9 cellular contexts compared by ENCODE assay signal in the genomic region with DNA sequence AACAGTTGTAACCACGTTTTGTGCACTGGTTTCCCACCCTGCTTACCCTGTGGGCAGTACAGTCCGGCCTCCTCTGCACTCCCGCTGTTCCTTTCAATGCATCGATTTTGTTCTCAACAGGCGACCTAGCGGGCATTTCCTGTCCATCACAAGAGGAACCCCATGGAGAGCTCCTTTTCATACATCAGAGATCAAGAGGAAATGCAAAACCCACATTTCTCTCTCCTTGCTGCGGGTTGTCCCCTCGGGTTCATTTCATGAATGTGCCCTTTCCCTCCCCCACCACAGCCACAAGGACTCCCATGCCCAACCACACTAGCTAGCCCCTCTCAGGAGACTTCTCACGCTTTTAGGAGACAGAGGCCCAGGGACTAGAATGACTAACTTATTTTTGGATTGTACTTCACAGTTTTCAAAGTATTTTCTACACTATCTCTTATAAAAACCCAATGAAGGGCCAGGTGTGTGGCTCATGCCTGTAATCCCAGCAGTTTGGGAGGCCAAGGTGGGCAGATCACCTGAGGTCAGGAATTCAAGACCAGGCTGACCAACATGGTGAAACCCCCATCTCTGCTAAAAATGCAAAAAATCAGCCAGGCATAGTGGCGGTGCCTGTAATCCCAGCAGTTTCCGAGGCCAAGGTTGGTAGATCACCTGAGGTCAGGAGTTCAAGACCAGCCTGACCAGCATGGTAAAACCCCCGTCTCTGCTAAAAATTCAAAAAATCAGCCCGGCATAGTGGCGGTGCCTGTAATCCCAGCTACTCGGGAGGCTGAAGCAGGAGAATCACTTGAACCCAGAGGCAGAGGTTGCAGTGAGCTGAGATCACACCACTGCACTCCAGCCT. TPM values are rescaled to one million over a fixed set of nuclear protein-coding genes. Genes with fewer than 3 reads are reported as not detected.
DNase-seq lines count a peak whose midpoint lies in the region; ATAC-seq, FAIRE-seq and TF ChIP-seq lines count a peak whose summit lies in the region.
"Had no signal": no experiment of that assay in that cellular context is flagged by ENCODE, and none has a peak within 500 bp of the region (broad histone marks: within the 10 kb centered on the region; RNA-seq: fewer than 3 reads in every experiment).

No MANE protein-coding gene starts in this region.

- H3K36me3 Mint-ChIP-seq in immature natural killer cell = peaks cover 0 to 5% (median 0%) of the 10 kb centered on the region in 3 donors

- H3K4me1 Mint-ChIP-seq in immature natural killer cell = peaks cover 20 to 29% of the 10 kb centered on the region in 2 donors

- peak overlapping the region in 11 of 59 donors; percentile 2 to 74 (median 14) for H3K27ac ChIP-seq in dorsolateral prefrontal cortex
- H3K27ac ChIP-seq: cardiac muscle cell had no signal

- no peak for TF ChIP-seq CTCF in dorsolateral prefrontal cortex (IDR thresholded peaks at IDR 0.05 in 54 of 56, conservative IDR thresholded peaks at IDR 0.05 in 2 of 56; ENCODE audit: low read depth in 1 of 56, partially characterized antibody in 56 of 56)

- peak overlapping the region; percentile 5 to 39 (median 19) for H3K4me3 Mint-ChIP-seq in immature natural killer cell

- peak overlapping the region in 2 of 6 donors; percentile 20 to 61 for H3K27ac Mint-ChIP-seq in immature natural killer cell

- intact Hi-C loops in dorsolateral prefrontal cortex (cut with DNase I) = no loop called here

- H3K27me3 ChIP-seq in dorsolateral prefrontal cortex = no peaks in the 10 kb centered on the region
- H3K27me3 ChIP-seq: cardiac muscle cell had no signal

- DNase-seq in NCI-H510A (lab: John Stamatoyannopoulos, UW) = peak; percentile 0
- DNase-seq in immature natural killer cell = peak; percentile 8 to 26 (median 15)
- DNase-seq in dorsolateral prefrontal cortex = no peak
- no peak for DNase-seq in RCC 7860 (ENCODE audit: low spot score)
- no peak for DNase-seq in hepatic stellate cell (ENCODE audit: low spot score)
- DNase-seq in AG08396 (ENCODE audit: low spot score) = no peak

- peaks cover 0 to 2% (median 0%) of the 10 kb centered on the region in 6 donors for H3K9me3 Mint-ChIP-seq in immature natural killer cell

- no peak for FAIRE-seq in RCC 7860 (lab: Jason Lieb, UNC)

- H3K4me3 ChIP-seq in dorsolateral prefrontal cortex = no peak overlapping the region
- H3K4me3 ChIP-seq: cardiac muscle cell had no signal

- ATAC-seq in GM18520 (IDR thresholded peaks at IDR 0.05; ENCODE audit: unreplicated experiment) (peak; percentile 45), HG02588 (IDR thresholded peaks at IDR 0.05; ENCODE audit: unreplicated experiment) (peak; percentile 63)

- H3K27me3 Mint-ChIP-seq in immature natural killer cell (ENCODE audit: low read depth in 3 of 3) = peaks cover 12 to 14% (median 13%) of the 10 kb centered on the region in 3 donors

RNA-seq across cellular contexts. Expression of a gene that starts 18.4 kb away (rescaled TPM):
- not detected for polyA plus RNA-seq in immature natural killer cell
- total RNA-seq in dorsolateral prefrontal cortex = 1 to 10 TPM in 93 of 120 experiments, under 1 TPM in 27; 0.29 to 8.7 (median 1.7) TPM

RNA-seq across cellular contexts. Expression of a gene that starts 20.6 kb away (rescaled TPM):
- polyA plus RNA-seq in immature natural killer cell = not detected
- 10 to 100 TPM in 94 of 120 experiments, 1 to 10 TPM in 26; 4.3 to 31.5 (median 14.0) TPM for total RNA-seq in dorsolateral prefrontal cortex

RNA-seq across cellular contexts. Expression of a gene that starts 35.4 kb away (rescaled TPM):
- polyA plus RNA-seq in immature natural killer cell = 10 to 100 TPM; 12.8 to 14.2 (median 13.2) TPM
- 100 to 1,000 TPM; 342 to 812 (median 617) TPM for total RNA-seq in dorsolateral prefrontal cortex

RNA-seq across cellular contexts. Expression of a gene that starts 54.2 kb away (rescaled TPM):
- polyA plus RNA-seq in immature natural killer cell = not detected
- 1,000 to 10,000 TPM in 6 of 120 experiments, 100 to 1,000 TPM in 114; 289 to 1,943 (median 637) TPM for total RNA-seq in dorsolateral prefrontal cortex

Comparison
In these comparisons a context has a peak if more than half of its experiments do, and no peak if none do; other contexts are left out.
1. DNase-seq: peak in NCI-H510A (single experiment) and immature natural killer cell (3 of 3); none in dorsolateral prefrontal cortex (0 of 10), RCC 7860 (single experiment), hepatic stellate cell (single experiment) and AG08396 (single experiment).